ENCODE assay signal across 8 cellular contexts in genomic region chr4:185258741-185259140, GRCh38. TPM values are rescaled to one million over a fixed set of nuclear protein-coding genes. Genes with fewer than 3 reads are reported as not detected.
DNase-seq lines count a peak whose midpoint lies in the region; ATAC-seq, FAIRE-seq and TF ChIP-seq lines count a peak whose summit lies in the region.
"Not testable (repeated sequence)": the region's sequence is repeated elsewhere in the genome, so short reads cannot be mapped to it uniquely, and the experiment has no call there.

No MANE protein-coding gene starts in this region.

- H3K27ac ChIP-seq in ACC112 (ENCODE audit: low read depth, low read length): peak overlapping the region; percentile 12
- H3K27ac ChIP-seq in GM12878 (ENCODE audit: control insufficient read depth, insufficient read depth); foreskin keratinocyte: not testable (repeated sequence)

- peak; percentile 74 for DNase-seq in EL
- DNase-seq in NB4 (ENCODE audit: low read depth): peak; percentile 6
- DNase-seq in SK-MEL-5 (ENCODE audit: low read depth, low spot score): peak; percentile 20
- DNase-seq in GM12878 (ENCODE audit: low read depth, low spot score); naive thymus-derived CD8-positive, alpha-beta T cell: not testable (repeated sequence)
- peak; percentile 33 to 67 for DNase-seq in foreskin keratinocyte

- 43% methylated on average over 2 of the region's 2 CpGs for WGBS in GM12878 (ENCODE audit: insufficient coverage, insufficient replicate concordance, low lambda C conversion rate, missing lambda C conversion rate)

- not testable (repeated sequence) for TF ChIP-seq CTCF in NB4 (IDR thresholded peaks at IDR 0.05; ENCODE audit: low read depth, low read length); GM12878 (IDR thresholded peaks at IDR 0.05 in 2 of 3, conservative IDR thresholded peaks at IDR 0.05 in 1 of 3; ENCODE audit: control insufficient read depth in 2 of 3, extremely low read depth in 1 of 3, insufficient read depth in 1 of 3, low read depth in 3 of 3, low read length in 3 of 3); foreskin keratinocyte (conservative IDR thresholded peaks at IDR 0.05)

- POLR2A ChIA-PET in GM12878 (lab: Charles Lee); naive thymus-derived CD8-positive, alpha-beta T cell (lab: Charles Lee): not testable (repeated sequence)

- H3K36me3 ChIP-seq in ACC112 (ENCODE audit: insufficient read depth, low read length): not testable (repeated sequence)
- peaks cover 7 to 40% of the 10 kb centered on the region in 2 experiments for H3K36me3 ChIP-seq in GM12878 (ENCODE audit: control insufficient read depth in 2 of 2, insufficient read depth in 2 of 2, low read length in 1 of 2)

- in situ Hi-C loops in SK-MEL-5 (cut with HindIII; ENCODE audit: low pct_unique_long_range_greater_than_20kb, low sequenced_read_pairs); GM12878 (cut with MboI): not testable (repeated sequence)

- H3K36me3 Mint-ChIP-seq in naive thymus-derived CD8-positive, alpha-beta T cell: peaks cover 0 to 13% (median 0%) of the 10 kb centered on the region in 3 donors

- not testable (repeated sequence) for TF ChIP-seq POLR2A in NB4 (IDR thresholded peaks at IDR 0.05; ENCODE audit: extremely low read depth, insufficient read length); GM12878 (IDR thresholded peaks at IDR 0.05; ENCODE audit: low read depth, low read length)

- SMC1A ChIA-PET in GM12878 (lab: Charles Lee; ENCODE audit: uncharacterized antibody, unreplicated experiment): interaction anchor here (1.0 to 3.2 kb wide), 5 partner anchors 11 to 92 kb away, joined by 3 to 13 read pairs (median 3); no protein-coding TSS in a partner anchor

- not testable (repeated sequence) for H3K27me3 ChIP-seq in ACC112 (ENCODE audit: insufficient read depth, low read length); GM12878 (replicated peaks in 1 of 2; ENCODE audit: control insufficient read depth in 2 of 2, insufficient read depth in 2 of 2, low read length in 1 of 2); foreskin keratinocyte

- BruUV-seq in GM12878 (replicated peaks; lab: Mats Ljungman, UMichigan): not testable (repeated sequence)

- RAD21 ChIA-PET in GM12878 (lab: Charles Lee; ENCODE audit: unreplicated experiment): interaction anchor here (1.4 to 2.3 kb wide), 2 partner anchors 39 to 49 kb away, joined by 4 to 7 read pairs; partner anchors contain the start of gene SNX25

- H3K4me1 ChIP-seq in ACC112 (ENCODE audit: control insufficient read depth, insufficient read depth, low read length, unreplicated experiment) (peaks cover 38% of the 10 kb centered on the region), GM12878 (ENCODE audit: control insufficient read depth, insufficient read depth, low read length) (peaks cover 52% of the 10 kb centered on the region), foreskin keratinocyte (peaks cover 12% of the 10 kb centered on the region)

- not testable (repeated sequence) for H3K4me3 Mint-ChIP-seq in naive thymus-derived CD8-positive, alpha-beta T cell

- not testable (repeated sequence) for H3K79me2 ChIP-seq in ACC112 (ENCODE audit: control insufficient read depth, insufficient read depth, low read length, unreplicated experiment)
- peaks cover 65% of the 10 kb centered on the region for H3K79me2 ChIP-seq in GM12878 (ENCODE audit: control insufficient read depth, insufficient read depth, low read length)

- FAIRE-seq in GM12878 (lab: Jason Lieb, UNC): peak; percentile 56

- not testable (repeated sequence) for H2AFZ ChIP-seq in ACC112 (ENCODE audit: low read length, unreplicated experiment); GM12878 (ENCODE audit: control insufficient read depth, low read depth, low read length)

- intact Hi-C loops in GM12878 (cut with micrococcal nuclease; ENCODE audit: unreplicated experiment): loop anchor here (2.0 kb wide), 1 partner anchor 48 kb away; no protein-coding TSS in a partner anchor

- H3K4me2 ChIP-seq in GM12878 (ENCODE audit: control insufficient read depth, insufficient read depth): not testable (repeated sequence)

- H4K20me1 ChIP-seq in GM12878 (ENCODE audit: control insufficient read depth, insufficient read depth): not testable (repeated sequence)

- CTCF ChIA-PET in GM12878 (lab: Yijun Ruan, JAX): interaction anchor here (1.2 to 1.7 kb wide), 2 partner anchors 20 to 39 kb away, joined by 3 read pairs; no protein-coding TSS in a partner anchor

- not testable (repeated sequence) for TF ChIP-seq RAD21 in GM12878 (IDR thresholded peaks at IDR 0.05; ENCODE audit: insufficient read depth, low read depth, low read length)

- H3K9me3 Mint-ChIP-seq in naive thymus-derived CD8-positive, alpha-beta T cell: not testable (repeated sequence)

- peak overlapping the region in 3 of 10 donors; percentile 7 to 50 (median 15) for H3K27ac Mint-ChIP-seq in naive thymus-derived CD8-positive, alpha-beta T cell

- not testable (repeated sequence) for H3K27me3 Mint-ChIP-seq in naive thymus-derived CD8-positive, alpha-beta T cell

- peaks cover 3 to 39% (median 24%) of the 10 kb centered on the region in 4 donors for H3K4me1 Mint-ChIP-seq in naive thymus-derived CD8-positive, alpha-beta T cell

- ATAC-seq in HG02610 (IDR thresholded peaks at IDR 0.05; ENCODE audit: unreplicated experiment) (peak; percentile 54), GM12878 (peak; percentile 43), foreskin keratinocyte (peak; percentile 84)
- peak; percentile 44 to 58 for ATAC-seq in naive thymus-derived CD8-positive, alpha-beta T cell

- H3K9me3 ChIP-seq in GM12878 (replicated peaks; ENCODE audit: control insufficient read depth, insufficient read depth, low read length): not testable (repeated sequence)

- not testable (repeated sequence) for TF ChIP-seq EP300 in GM12878 (IDR thresholded peaks at IDR 0.05; ENCODE audit: borderline replicate concordance in 1 of 2, control insufficient read depth in 1 of 2, low read depth in 2 of 2, low read length in 2 of 2)

- not testable (repeated sequence) for H3K4me3 ChIP-seq in ACC112 (ENCODE audit: low read depth, low read length); NB4 (ENCODE audit: low read depth, low read length); GM12878

- H3K9ac ChIP-seq in GM12878 (ENCODE audit: control insufficient read depth, insufficient read depth, low read length): not testable (repeated sequence)

TF ChIP-seq in GM12878, 131 proteins besides CTCF, POLR2A, EP300 and RAD21 (continues in another document):
- TF ChIP-seq RUNX3 (IDR thresholded peaks at IDR 0.05; ENCODE audit: low read length): peak; percentile 57

RNA-seq across cellular contexts. Expression of gene SNX25, which starts 49.3 kb away (rescaled TPM):
- total RNA-seq in SK-MEL-5 (2014; rRNA removed; shearing (Covaris generic)): 57.8 and 59.0 TPM in 2 replicates
- polyA plus RNA-seq in SK-MEL-5 (2015; cell fraction: cytosol; rRNA removed): 24.3 and 33.5 TPM in 2 replicates
- polyA plus RNA-seq in SK-MEL-5 (2015; cell fraction: nucleus; rRNA removed): 28.5 and 29.9 TPM in 2 replicates
- total RNA-seq in GM12878 (2013; cell fraction: nucleolus; rRNA removed): 343 and 366 TPM in 2 replicates
- total RNA-seq in GM12878 (2014; rRNA removed) (82.0 and 107 TPM in 2 replicates), GM12878 (2014; rRNA removed; fragmentation: Illumina TruSeq; extraction: Trizol) (115 and 117 TPM in 2 replicates), GM12878 (2021) (106 and 108 TPM in 2 replicates), foreskin keratinocyte (9.8 and 10.5 TPM in 2 replicates)
- polyA plus RNA-seq in GM12878 (2011; ENCODE audit: low read depth): 44.9 TPM
- polyA plus RNA-seq in GM12878 (2011; rRNA removed) (66.6 and 90.3 TPM in 2 replicates), GM12878 (2014; fragmentation: Illumina TruSeq; extraction: Trizol) (93.0 and 116 TPM in 2 replicates), GM12878 (2014; fragmentation: Nextera tagmentation; extraction: Ambion mirVana) (10 to 100 TPM; 19.6 to 27.8 TPM), GM12878 (2014; rRNA removed) (49.6 and 59.1 TPM in 2 replicates), GM12878 (2016; fragmentation: Nextera tagmentation; extraction: Ambion mirVana) (10 to 100 TPM; 11.2 to 47.1 TPM), foreskin keratinocyte (2.9 and 3.3 TPM in 2 replicates)
- 18.1 and 37.0 TPM in 2 replicates for polyA plus RNA-seq in GM12878 (2011; cell fraction: cytosol; rRNA removed)
- 40.4 and 44.0 TPM in 2 replicates for polyA plus RNA-seq in GM12878 (2011; cell fraction: nucleus; rRNA removed)
- 51.4 and 77.3 TPM in 2 replicates for polyA plus RNA-seq in GM12878 (2012)
- 160 and 175 TPM in 2 replicates for polyA minus RNA-seq in GM12878 (2011; rRNA and poly(A)+ RNA removed)
- 28.2 and 46.0 TPM in 2 replicates for polyA minus RNA-seq in GM12878 (2011; cell fraction: cytosol; rRNA and poly(A)+ RNA removed)
- 51.0 and 58.2 TPM in 2 replicates for polyA minus RNA-seq in GM12878 (2011; cell fraction: nucleus; rRNA and poly(A)+ RNA removed)
- 10 to 100 TPM; 14.6 to 16.6 TPM for total RNA-seq in naive thymus-derived CD8-positive, alpha-beta T cell
- 1 to 10 TPM; 4.2 to 7.6 (median 4.6) TPM for polyA plus RNA-seq in naive thymus-derived CD8-positive, alpha-beta T cell

RNA-seq across cellular contexts. Expression of gene CFAP97, which starts 54.9 kb away (rescaled TPM):
- total RNA-seq in SK-MEL-5 (2014; rRNA removed; shearing (Covaris generic)): 73.5 and 74.9 TPM in 2 replicates
- 37.6 and 44.8 TPM in 2 replicates for polyA plus RNA-seq in SK-MEL-5 (2015; cell fraction: cytosol; rRNA removed)
- 27.8 TPM in 2 replicates for polyA plus RNA-seq in SK-MEL-5 (2015; cell fraction: nucleus; rRNA removed)
- total RNA-seq in GM12878 (2013; cell fraction: nucleolus; rRNA removed): 52.2 and 55.3 TPM in 2 replicates
- total RNA-seq in GM12878 (2014; rRNA removed) (27.2 and 34.2 TPM in 2 replicates), GM12878 (2014; rRNA removed; fragmentation: Illumina TruSeq; extraction: Trizol) (62.7 TPM in 2 replicates), GM12878 (2021) (49.1 and 50.4 TPM in 2 replicates), foreskin keratinocyte (28.4 and 29.9 TPM in 2 replicates)
- polyA plus RNA-seq in GM12878 (2011; ENCODE audit: low read depth): 8.9 TPM
- polyA plus RNA-seq in GM12878 (2011; rRNA removed) (29.9 and 43.1 TPM in 2 replicates), GM12878 (2014; fragmentation: Illumina TruSeq; extraction: Trizol) (48.9 and 64.2 TPM in 2 replicates), GM12878 (2014; fragmentation: Nextera tagmentation; extraction: Ambion mirVana) (10 to 100 TPM; 27.2 to 47.5 TPM), GM12878 (2014; rRNA removed) (21.7 and 26.4 TPM in 2 replicates), GM12878 (2016; fragmentation: Nextera tagmentation; extraction: Ambion mirVana) (10 to 100 TPM; 48.5 to 50.8 TPM), foreskin keratinocyte (4.8 and 6.2 TPM in 2 replicates)
- 9.4 and 13.9 TPM in 2 replicates for polyA plus RNA-seq in GM12878 (2011; cell fraction: cytosol; rRNA removed)
- 9.1 and 9.2 TPM in 2 replicates for polyA plus RNA-seq in GM12878 (2011; cell fraction: nucleus; rRNA removed)
- polyA plus RNA-seq in GM12878 (2012): 16.0 and 20.5 TPM in 2 replicates
- polyA minus RNA-seq in GM12878 (2011; rRNA and poly(A)+ RNA removed): 17.4 and 44.0 TPM in 2 replicates
- polyA minus RNA-seq in GM12878 (2011; cell fraction: cytosol; rRNA and poly(A)+ RNA removed): 9.2 and 10.6 TPM in 2 replicates
- polyA minus RNA-seq in GM12878 (2011; cell fraction: nucleus; rRNA and poly(A)+ RNA removed): 9.1 and 13.4 TPM in 2 replicates
- total RNA-seq in naive thymus-derived CD8-positive, alpha-beta T cell: 10 to 100 TPM; 37.2 to 38.3 TPM
- polyA plus RNA-seq in naive thymus-derived CD8-positive, alpha-beta T cell: 10 to 100 TPM; 65.1 to 73.0 (median 71.0) TPM
